9 cellular contexts compared by ENCODE assay signal in the genomic region with DNA sequence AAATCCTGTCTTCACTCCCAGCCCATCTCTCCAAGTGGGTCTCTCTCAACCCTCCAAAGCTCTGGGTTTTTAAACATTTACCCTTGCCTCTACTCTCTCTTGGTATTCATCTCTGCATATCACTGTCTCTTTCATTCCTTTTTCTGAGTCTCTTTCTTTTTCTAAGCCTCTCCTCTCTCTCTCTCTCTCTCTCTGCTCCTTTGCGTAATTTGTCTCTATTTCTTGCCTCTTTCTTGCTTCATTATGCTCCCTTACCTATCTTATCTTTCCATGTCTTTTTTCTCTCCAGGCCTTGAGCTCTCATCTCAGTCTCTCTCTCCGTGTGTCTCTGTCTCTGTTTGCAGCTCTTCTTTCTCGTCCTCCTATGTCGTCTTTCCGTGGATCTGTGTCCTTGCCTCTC. TPM values are rescaled to one million over a fixed set of nuclear protein-coding genes. Genes with fewer than 3 reads are reported as not detected.
DNase-seq lines count a peak whose midpoint lies in the region; TF ChIP-seq lines count a peak whose summit lies in the region.
"Had no signal": no experiment of that assay in that cellular context is flagged by ENCODE, and none has a peak within 500 bp of the region (broad histone marks: within the 10 kb centered on the region; RNA-seq: fewer than 3 reads in every experiment).

No MANE protein-coding gene starts in this region.

- peaks cover 26% of the 10 kb centered on the region for H3K27me3 Mint-ChIP-seq in activated CD4-positive, alpha-beta T cell treated with anti-CD3 and anti-CD28 coated beads, Interleukin-2, amount 10 ng/mL, durations not matched to agents 7 days and 5 days
- peaks cover 15% of the 10 kb centered on the region for H3K27me3 Mint-ChIP-seq in endothelial cell (ENCODE audit: unreplicated experiment)

- no peaks in the 10 kb centered on the region for H3K27me3 ChIP-seq in SU-DHL-6 (ENCODE audit: low read length)
- peaks cover 23 to 37% (median 26%) of the 10 kb centered on the region in 3 donors for H3K27me3 ChIP-seq in skeletal muscle tissue (ENCODE audit: control insufficient read depth in 3 of 3, insufficient read depth in 3 of 3, low read length in 3 of 3)

- H3K9me2 ChIP-seq in SU-DHL-6 (replicated peaks; ENCODE audit: insufficient read depth, low read length), result no peaks in the 10 kb centered on the region

- no peaks in the 10 kb centered on the region for H3K79me2 ChIP-seq in SU-DHL-6 (ENCODE audit: insufficient read depth, low read length)

- peaks cover 12% of the 10 kb centered on the region for H3K4me1 Mint-ChIP-seq in activated CD4-positive, alpha-beta T cell treated with anti-CD3 and anti-CD28 coated beads, Interleukin-2, amount 10 ng/mL, durations not matched to agents 7 days and 5 days
- H3K4me1 Mint-ChIP-seq in endothelial cell (ENCODE audit: unreplicated experiment), result peaks cover 37% of the 10 kb centered on the region

- H3F3A ChIP-seq in SU-DHL-6 (ENCODE audit: insufficient read depth), result peaks cover under 1% of the 10 kb centered on the region; the same call in 1 of the 2 replicates

- peaks cover 13 to 15% (median 13%) of the 10 kb centered on the region in 3 donors for H3K4me1 ChIP-seq in skeletal muscle tissue (ENCODE audit: control insufficient read depth in 3 of 3, insufficient read depth in 3 of 3, low read length in 3 of 3)

- POLR2A ChIA-PET in activated CD4-positive, alpha-beta T cell treated with anti-CD3 and anti-CD28 coated beads, Interleukin-2, amount 10 ng/mL, durations not matched to agents 7 days and 5 days (lab: Charles Lee), result interaction anchor here (0.8 kb wide), 1 partner anchor 29 kb away, joined by 3 read pairs; the partner anchor contains the start of gene PPCDC

- peak overlapping the region; percentile 79 for H3K4me3 Mint-ChIP-seq in activated CD4-positive, alpha-beta T cell treated with anti-CD3 and anti-CD28 coated beads, Interleukin-2, amount 10 ng/mL, durations not matched to agents 7 days and 5 days
- peak overlapping the region; percentile 75 for H3K4me3 Mint-ChIP-seq in endothelial cell (ENCODE audit: unreplicated experiment)

- H3K9me3 Mint-ChIP-seq in activated CD4-positive, alpha-beta T cell treated with anti-CD3 and anti-CD28 coated beads, Interleukin-2, amount 10 ng/mL, durations not matched to agents 7 days and 5 days, result no peaks in the 10 kb centered on the region
- no peaks in the 10 kb centered on the region for H3K9me3 Mint-ChIP-seq in endothelial cell (ENCODE audit: unreplicated experiment)

- H3K4me3 ChIP-seq in SU-DHL-6 (ENCODE audit: insufficient read depth, low read length, poor library complexity, severe bottlenecking) (peak overlapping the region; percentile 39), skeletal muscle tissue (ENCODE audit: low read length in 3 of 3) (peak overlapping the region in 2 of 3 donors; percentile 30 to 50)

- CTCF ChIA-PET in activated CD4-positive, alpha-beta T cell treated with anti-CD3 and anti-CD28 coated beads, Interleukin-2, amount 10 ng/mL, durations not matched to agents 7 days and 5 days (lab: Charles Lee), result interaction anchor here (0.6 to 1.9 kb wide), 7 partner anchors 10 to 331 kb away, joined by 3 to 7 read pairs (median 3); partner anchors contain the start of gene RPP25

- TF ChIP-seq CTCF in SU-DHL-6 (IDR thresholded peaks at IDR 0.05; ENCODE audit: insufficient read depth, low read length, poor library complexity, severe bottlenecking) (no peak), endothelial cell (IDR thresholded peaks at IDR 0.05; ENCODE audit: unreplicated experiment) (no peak)

- no peaks in the 10 kb centered on the region for H4K20me1 ChIP-seq in SU-DHL-6 (ENCODE audit: low read depth, low read length)

- no peak for DNase-seq in activated CD4-positive, alpha-beta T cell treated with anti-CD3 and anti-CD28 coated beads, Interleukin-2, amount 10 ng/mL, durations not matched to agents 7 days and 5 days
- DNase-seq in activated CD4-positive, alpha-beta T cell treated with anti-CD3 and anti-CD28 coated beads, Interleukin-2, amount 50 U/mL, for 4 hours, result no peak
- DNase-seq in endothelial cell (ENCODE audit: low spot score), result no peak
- DNase-seq in NCI-H1436 treated with DMSO at 0.1 percent for 48 hours (lab: John Stamatoyannopoulos, UW), result no peak
- DNase-seq in KG1 (lab: John Stamatoyannopoulos, UW), result no peak
- no peak for DNase-seq in NCI-H1092 (lab: John Stamatoyannopoulos, UW)

- H3K36me3 Mint-ChIP-seq in activated CD4-positive, alpha-beta T cell treated with anti-CD3 and anti-CD28 coated beads, Interleukin-2, amount 10 ng/mL, durations not matched to agents 7 days and 5 days (ENCODE audit: low read depth), result no peaks in the 10 kb centered on the region
- H3K36me3 Mint-ChIP-seq in endothelial cell (ENCODE audit: low read depth, unreplicated experiment), result peaks cover 15% of the 10 kb centered on the region

- peak overlapping the region; percentile 53 for H3K4me2 ChIP-seq in SU-DHL-6 (ENCODE audit: low read depth, low read length, poor library complexity, severe bottlenecking)

- no peak overlapping the region for H3K9ac ChIP-seq in SU-DHL-6 (ENCODE audit: low read length)
- no peak overlapping the region for H3K9ac ChIP-seq in skeletal muscle tissue (ENCODE audit: low read depth in 1 of 3, low read length in 3 of 3)

- H3K9me3 ChIP-seq in SU-DHL-6 (ENCODE audit: insufficient read depth, low read length) (no peaks in the 10 kb centered on the region), skeletal muscle tissue (ENCODE audit: control insufficient read depth in 3 of 3, low read length in 3 of 3) (no peaks in the 10 kb centered on the region)

- H3K27ac ChIP-seq in SU-DHL-6 (ENCODE audit: low read depth, low read length) (no peak overlapping the region), skeletal muscle tissue (ENCODE audit: low read depth, low read length) (no peak overlapping the region)
- H3K27ac ChIP-seq: skin epidermis had no signal

- peak overlapping the region; percentile 21 for H3K27ac Mint-ChIP-seq in activated CD4-positive, alpha-beta T cell treated with anti-CD3 and anti-CD28 coated beads, Interleukin-2, amount 10 ng/mL, durations not matched to agents 7 days and 5 days
- H3K27ac Mint-ChIP-seq in endothelial cell (ENCODE audit: unreplicated experiment), result no peak overlapping the region

- no peak overlapping the region for H2AFZ ChIP-seq in SU-DHL-6 (ENCODE audit: low read depth, low read length, severe bottlenecking)

- no peaks in the 10 kb centered on the region for H3K36me3 ChIP-seq in SU-DHL-6 (ENCODE audit: low read length)
- H3K36me3 ChIP-seq in skeletal muscle tissue (ENCODE audit: control insufficient read depth in 3 of 3, insufficient read depth in 3 of 3, low read length in 3 of 3), result no peaks in the 10 kb centered on the region

RNA-seq across cellular contexts. Expression of gene SCAMP5, which starts 0.7 kb away (rescaled TPM):
- total RNA-seq in activated CD4-positive, alpha-beta T cell treated with anti-CD3 and anti-CD28 coated beads, Interleukin-2, amount 10 ng/mL, durations not matched to agents 7 days and 5 days, result 1 to 10 TPM; 2.0 to 3.0 TPM
- total RNA-seq in endothelial cell (ENCODE audit: unreplicated experiment), result 132 TPM
- total RNA-seq in skeletal muscle tissue, result 1.6 TPM

RNA-seq across cellular contexts. Expression of gene PPCDC, which starts 28.7 kb away (rescaled TPM):
- 10 to 100 TPM; 19.6 to 20.7 TPM for total RNA-seq in activated CD4-positive, alpha-beta T cell treated with anti-CD3 and anti-CD28 coated beads, Interleukin-2, amount 10 ng/mL, durations not matched to agents 7 days and 5 days
- total RNA-seq in endothelial cell (ENCODE audit: unreplicated experiment) (25.0 TPM), skeletal muscle tissue (4.7 TPM)

RNA-seq across cellular contexts. Expression of gene RPP25, which starts 38.1 kb away (rescaled TPM):
- 1 to 10 TPM; 6.4 TPM for total RNA-seq in activated CD4-positive, alpha-beta T cell treated with anti-CD3 and anti-CD28 coated beads, Interleukin-2, amount 10 ng/mL, durations not matched to agents 7 days and 5 days
- total RNA-seq in endothelial cell (ENCODE audit: unreplicated experiment), result 24.0 TPM
- 1.0 TPM for total RNA-seq in skeletal muscle tissue

RNA-seq across cellular contexts. Expression of gene COX5A, which starts 56.8 kb away (rescaled TPM):
- total RNA-seq in activated CD4-positive, alpha-beta T cell treated with anti-CD3 and anti-CD28 coated beads, Interleukin-2, amount 10 ng/mL, durations not matched to agents 7 days and 5 days, result 100 to 1,000 TPM; 236 to 239 TPM
- total RNA-seq in endothelial cell (ENCODE audit: unreplicated experiment) (182 TPM), skeletal muscle tissue (96.6 TPM)

Comparison
In these comparisons a context has a peak if more than half of its experiments do, and no peak if none do; other contexts are left out.
1. RNA of gene SCAMP5, which starts 0.7 kb away (total RNA-seq): 132 TPM in endothelial cell (single experiment); 2.0 to 3.0 TPM in activated CD4-positive, alpha-beta T cell treated with anti-CD3 and anti-CD28 coated beads, Interleukin-2, amount 10 ng/mL, durations not matched to agents 7 days and 5 days and 1.6 TPM in skeletal muscle tissue (single experiment); every median in the first group is over 10 times any median in the second.